Comparison of ENCODE assay signal across 8 cellular contexts in the genomic region with DNA sequence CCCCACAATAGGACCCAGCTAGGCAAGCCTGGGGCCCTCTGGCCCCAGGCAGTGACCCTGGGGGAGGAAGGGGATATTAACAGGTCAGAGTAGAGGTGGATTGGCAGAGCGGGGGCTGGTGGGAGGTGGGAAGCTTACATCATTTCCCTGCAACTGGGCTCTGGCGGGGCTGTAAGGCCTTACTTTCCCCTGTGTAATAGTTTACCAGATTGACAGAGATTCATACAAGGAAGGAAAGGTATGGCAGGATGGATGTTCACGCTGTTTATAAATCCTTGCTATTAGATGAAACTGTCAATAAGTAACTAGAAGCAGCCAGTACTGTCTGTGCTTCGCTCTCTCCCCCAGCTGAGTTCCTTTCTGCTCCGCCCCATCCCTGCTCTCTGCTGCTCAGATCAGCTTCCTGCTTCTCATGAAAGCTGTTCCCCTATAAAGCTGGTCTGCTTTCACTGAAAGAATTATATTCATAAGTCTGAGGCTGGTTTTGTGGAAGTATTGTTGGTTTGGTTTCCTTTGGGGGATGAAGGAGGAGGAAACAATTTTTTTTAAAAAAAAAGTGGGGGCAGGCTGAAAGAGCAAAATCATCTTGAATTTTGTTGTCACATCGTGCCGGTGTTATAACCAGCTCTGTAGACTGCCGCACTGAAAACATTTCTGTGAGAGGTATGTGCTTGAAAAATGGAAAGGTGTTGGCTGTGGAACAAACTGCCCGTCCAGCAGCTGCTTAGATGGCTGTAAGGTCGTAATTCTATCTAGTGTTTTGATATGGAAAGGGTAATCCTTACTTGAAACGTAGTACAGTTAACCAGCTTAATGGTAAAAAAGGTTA.
DNase-seq lines count a peak whose midpoint lies in the region; ATAC-seq and TF ChIP-seq lines count a peak whose summit lies in the region.

No MANE protein-coding gene starts in this region.

- H3K79me2 ChIP-seq in osteoblast (ENCODE audit: insufficient read depth, low read length): peaks cover 18% of the 10 kb centered on the region

- H3K4me3 ChIP-seq in AG09309 (ENCODE audit: control insufficient read depth, low read depth, low read length): peak overlapping the region; percentile 43
- peak overlapping the region; percentile 68 for H3K4me3 ChIP-seq in osteoblast (ENCODE audit: insufficient read depth, low read length)

- no peaks in the 10 kb centered on the region for H4K20me1 ChIP-seq in osteoblast (ENCODE audit: insufficient read depth, low read length)

- H3K4me1 ChIP-seq in osteoblast (ENCODE audit: insufficient read depth, low read length): peaks cover 19% of the 10 kb centered on the region

- H3K4me2 ChIP-seq in osteoblast (ENCODE audit: insufficient read depth, low read length): peak overlapping the region; percentile 94

- H3K27ac ChIP-seq in osteoblast (ENCODE audit: low read depth, low read length): peak overlapping the region; percentile 73

- H3K9me3 ChIP-seq in osteoblast (ENCODE audit: low read depth, low read length): no peaks in the 10 kb centered on the region

- H2AFZ ChIP-seq in osteoblast (ENCODE audit: low read length): peak overlapping the region; percentile 88

- H3K27me3 ChIP-seq in osteoblast (ENCODE audit: insufficient read depth, low read length): no peaks in the 10 kb centered on the region

- TF ChIP-seq CTCF in AG09309 (IDR thresholded peaks at IDR 0.05; ENCODE audit: control insufficient read depth, insufficient read depth, low read depth, low read length, missing control alignments) (no peak), osteoblast (IDR thresholded peaks at IDR 0.05; ENCODE audit: extremely low read depth, low read depth, low read length) (no peak)

- peak; percentile 96 for ATAC-seq in GM18909 (IDR thresholded peaks at IDR 0.05; ENCODE audit: poor library complexity, unreplicated experiment)
- ATAC-seq in HG03108 (IDR thresholded peaks at IDR 0.05; ENCODE audit: unreplicated experiment): peak; percentile 94

- no peaks in the 10 kb centered on the region for H3K36me3 ChIP-seq in osteoblast (ENCODE audit: insufficient read depth, low read length)

- no peak for DNase-seq in AG09309 (ENCODE audit: low read depth)
- peak; percentile 53 for DNase-seq in RPMI7951 (ENCODE audit: low read depth)
- DNase-seq in activated naive CD4-positive, alpha-beta T cell treated with Interleukin-2 at 50 U/mL for 16 hours: peak; percentile 42
- peak; percentile 51 for DNase-seq in glomerular endothelial cell (ENCODE audit: extremely low read depth, low read depth, low spot score)
- DNase-seq in osteoblast (ENCODE audit: insufficient read length, low spot score, missing footprints): no peak
- no peak for DNase-seq in COLO668 (lab: John Stamatoyannopoulos, UW; ENCODE audit: unreplicated experiment)

Comparison
In these comparisons a context has a peak if more than half of its experiments do, and no peak if none do; other contexts are left out.
1. DNase-seq: peak in RPMI7951 (single experiment), activated naive CD4-positive, alpha-beta T cell treated with Interleukin-2 at 50 U/mL for 16 hours (single experiment) and glomerular endothelial cell (single experiment); none in AG09309 (single experiment), osteoblast (single experiment) and COLO668 (single experiment).